8 cellular contexts compared by ENCODE assay signal in the genomic region with DNA sequence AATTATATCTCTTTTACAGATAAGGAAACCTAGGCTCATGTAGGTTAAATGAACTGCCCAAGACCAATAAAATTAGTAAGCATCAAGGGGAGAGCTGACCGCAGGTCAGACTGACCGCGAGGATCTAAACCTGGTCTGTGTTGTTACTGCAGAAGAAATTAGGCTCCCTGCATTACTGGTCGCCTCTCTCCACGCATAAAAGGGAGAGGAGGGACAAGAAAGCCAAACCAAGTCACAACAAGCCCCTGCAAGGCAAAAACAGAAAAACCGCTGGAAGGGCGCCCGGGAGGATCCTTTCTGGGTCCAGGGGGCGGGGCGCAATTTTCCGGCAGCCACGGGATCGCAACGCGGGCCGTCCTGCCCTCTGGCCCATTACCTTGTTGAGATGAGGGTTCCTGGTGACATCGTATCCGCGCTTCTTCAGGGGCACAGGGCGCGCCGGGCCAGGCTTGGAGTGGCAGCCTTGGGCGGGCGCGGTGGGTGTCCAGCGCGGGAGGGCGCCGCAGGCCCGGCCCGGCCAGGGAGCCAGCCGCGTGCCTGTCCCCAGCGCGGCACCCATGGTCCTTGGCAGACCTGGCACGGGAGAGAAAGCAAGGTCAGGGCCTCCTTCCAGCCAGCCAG. TPM values are rescaled to one million over a fixed set of nuclear protein-coding genes. Genes with fewer than 3 reads are reported as not detected.
DNase-seq lines count a peak whose midpoint lies in the region; ATAC-seq and TF ChIP-seq lines count a peak whose summit lies in the region.

No MANE protein-coding gene starts in this region.

- H3K18ac ChIP-seq in mesendoderm (ENCODE audit: low read length), result no peak overlapping the region

- POLR2A ChIA-PET in HCT116 (lab: Charles Lee), result no interaction called here

- ATAC-seq in HCT116 (peak; percentile 52), SK-N-SH treated with all-trans-retinoic acid at 6 μM for 48 hours (peak; percentile 58), HG03280 (IDR thresholded peaks at IDR 0.05; ENCODE audit: unreplicated experiment) (no peak)

- TF ChIP-seq RAD21 in HCT116 (IDR thresholded peaks at IDR 0.05; ENCODE audit: low read depth), result no peak

- intact Hi-C loops in Calu3 (cut with micrococcal nuclease; ENCODE audit: unreplicated experiment), result loop anchor here (2.0 to 5.0 kb wide), 2 partner anchors 71 to 129 kb away; a partner anchor contains a TSS
- intact Hi-C loops in HCT116 (cut with micrococcal nuclease), result no loop called here

- H3K27ac Mint-ChIP-seq in Calu3 (ENCODE audit: unreplicated experiment), result peak overlapping the region; percentile 66

- H3K27me3 ChIP-seq in HCT116 (ENCODE audit: insufficient read depth, low read length), result no peaks in the 10 kb centered on the region
- H3K27me3 ChIP-seq in endocrine pancreas (ENCODE audit: control insufficient read depth, insufficient read depth, low read length), result no peaks in the 10 kb centered on the region
- no peaks in the 10 kb centered on the region for H3K27me3 ChIP-seq in mesendoderm (ENCODE audit: insufficient read depth, low read length, poor library complexity)

- H3K36me3 ChIP-seq in HCT116 (ENCODE audit: control insufficient read depth in 1 of 2, insufficient read depth in 2 of 2, low read length in 2 of 2) (no peaks in the 10 kb centered on the region), endocrine pancreas (ENCODE audit: control insufficient read depth, insufficient read depth, low read length) (no peaks in the 10 kb centered on the region), mesendoderm (ENCODE audit: control insufficient read depth, insufficient read depth, low read length) (no peaks in the 10 kb centered on the region)

- H4K5ac ChIP-seq in mesendoderm (ENCODE audit: low read length), result no peak overlapping the region

- H4K8ac ChIP-seq in mesendoderm (ENCODE audit: low read depth, low read length), result no peak overlapping the region

- H2BK5ac ChIP-seq in mesendoderm (ENCODE audit: low read length), result no peak overlapping the region

- H3K9me2 ChIP-seq in HCT116 (ENCODE audit: insufficient read depth), result no peaks in the 10 kb centered on the region

- H3K9ac ChIP-seq in HCT116 (ENCODE audit: low read length) (peak overlapping the region; percentile 29; the same call in 1 of the 2 replicates), endocrine pancreas (ENCODE audit: control insufficient read depth, insufficient read depth, low read length) (peak overlapping the region; percentile 93), mesendoderm (ENCODE audit: low read length) (peak overlapping the region; percentile 56)

- no peak overlapping the region for H2BK15ac ChIP-seq in mesendoderm (replicated peaks; ENCODE audit: low read depth)

- H3K4me1 ChIP-seq in HCT116 (ENCODE audit: control insufficient read depth in 1 of 2, insufficient read depth in 2 of 2, low read length in 2 of 2) (peaks cover 0 to 9% of the 10 kb centered on the region in 2 experiments; a peak in 3 of 4 replicates), endocrine pancreas (ENCODE audit: control insufficient read depth, insufficient read depth, low read length) (no peaks in the 10 kb centered on the region), mesendoderm (ENCODE audit: control insufficient read depth, low read depth, low read length) (peaks cover 2% of the 10 kb centered on the region)

- H2BK120ac ChIP-seq in mesendoderm (ENCODE audit: low read depth, low read length), result no peak overlapping the region

- no peak overlapping the region for H3K4ac ChIP-seq in mesendoderm (ENCODE audit: low read depth, low read length)

- H3K23ac ChIP-seq in mesendoderm (ENCODE audit: low read length), result no peak overlapping the region

- TF ChIP-seq POLR2A in HCT116 (IDR thresholded peaks at IDR 0.05; ENCODE audit: borderline replicate concordance, extremely low read depth, insufficient read depth, insufficient read length), result no peak

- H2AFZ ChIP-seq in HCT116 (ENCODE audit: low read depth, low read length, poor library complexity, severe bottlenecking), result peak overlapping the region; percentile 96

- TF ChIP-seq CTCF in Calu3 (IDR thresholded peaks at IDR 0.05; ENCODE audit: unreplicated experiment) (no peak), HCT116 (IDR thresholded peaks at IDR 0.05 in 2 of 3, conservative IDR thresholded peaks at IDR 0.05 in 1 of 3; ENCODE audit: borderline replicate concordance in 1 of 3, insufficient read depth in 1 of 3, low read depth in 2 of 3, low read length in 2 of 3) (no peak)

- no peaks in the 10 kb centered on the region for H3K79me1 ChIP-seq in mesendoderm (ENCODE audit: low read length)

- peaks cover 33% of the 10 kb centered on the region for H3K4me1 Mint-ChIP-seq in Calu3 (ENCODE audit: low read depth, unreplicated experiment)

- no peaks in the 10 kb centered on the region for H3K27me3 Mint-ChIP-seq in Calu3 (ENCODE audit: unreplicated experiment)

- peak overlapping the region; percentile 67 for H3K4me2 ChIP-seq in HCT116 (ENCODE audit: low read length)
- H3K4me2 ChIP-seq in mesendoderm (ENCODE audit: low read length), result peak overlapping the region; percentile 77

- CTCF ChIA-PET in Calu3 (lab: Charles Lee), result no interaction called here
- CTCF ChIA-PET in HCT116 (lab: Charles Lee), result no interaction called here

- H3K79me2 ChIP-seq in HCT116 (ENCODE audit: insufficient read depth, low read length) (no peaks in the 10 kb centered on the region), mesendoderm (ENCODE audit: control insufficient read depth, insufficient read depth, low read length) (no peaks in the 10 kb centered on the region)

- H4K20me1 ChIP-seq in HCT116 (ENCODE audit: insufficient read depth), result no peaks in the 10 kb centered on the region

- RAD21 ChIA-PET in HCT116 (lab: Charles Lee; ENCODE audit: low non-redundant PET in 1 of 2, low total read pairs in 2 of 2, uncharacterized antibody in 2 of 2, unreplicated experiment in 2 of 2), result interaction anchor here in 1 of 2 experiments (0.6 kb wide), 1 partner anchor 24 kb away, joined by 3 read pairs; no protein-coding TSS in a partner anchor

- peaks cover 26% of the 10 kb centered on the region for H3K36me3 Mint-ChIP-seq in Calu3 (ENCODE audit: insufficient read depth, unreplicated experiment)

- DNase-seq in Calu3 (no peak), HCT116 (ENCODE audit: low read depth, low spot score) (no peak), mesendoderm (no peak), substantia nigra (lab: John Stamatoyannopoulos, UW) (peak in 37 of 49 donors; percentile 5 to 90 (median 36)), GDM1 (lab: John Stamatoyannopoulos, UW) (no peak)

- H3K9me3 ChIP-seq in HCT116 (ENCODE audit: control insufficient read depth in 1 of 2, insufficient read depth in 1 of 2, low read depth in 1 of 2, low read length in 2 of 2), result no peaks in the 10 kb centered on the region
- H3K9me3 ChIP-seq in endocrine pancreas (ENCODE audit: control insufficient read depth, low read length), result no peaks in the 10 kb centered on the region

- no peak overlapping the region for H2AK5ac ChIP-seq in mesendoderm (ENCODE audit: low read length)

- H3K4me3 ChIP-seq in HCT116 (replicated peaks in 1 of 2; ENCODE audit: low read depth in 1 of 2, low read length in 2 of 2), result peak overlapping the region; percentile 28 to 47
- H3K4me3 ChIP-seq in endocrine pancreas (ENCODE audit: control insufficient read depth, insufficient read depth, low read length), result peak overlapping the region; percentile 94
- no peak overlapping the region for H3K4me3 ChIP-seq in mesendoderm (ENCODE audit: low read length)

- no CpG with 5 or more reads among the region's 36 CpGs for WGBS in mesendoderm (ENCODE audit: extremely low coverage, insufficient coverage, low lambda C conversion rate)

- peak overlapping the region; percentile 77 for H3K56ac ChIP-seq in mesendoderm (ENCODE audit: low read length)

- BruUV-seq in Calu3 (replicated peaks; lab: Mats Ljungman, UMichigan), result no TSS peak
- BruUV-seq in HCT116 (replicated peaks; lab: Mats Ljungman, UMichigan), result no TSS peak

- peak overlapping the region; percentile 85 for H3K4me3 Mint-ChIP-seq in Calu3 (ENCODE audit: low read depth, unreplicated experiment)

- no peak overlapping the region; the same call in 1 of the 2 replicates for H3K27ac ChIP-seq in HCT116 (ENCODE audit: low read depth, low read length)
- no peak overlapping the region for H3K27ac ChIP-seq in mesendoderm (ENCODE audit: low read depth, low read length)
- peak overlapping the region; percentile 20 for H3K27ac ChIP-seq in substantia nigra (ENCODE audit: low read depth, low read length, poor library complexity, severe bottlenecking)

- H3K9me3 Mint-ChIP-seq in Calu3 (ENCODE audit: low read depth, unreplicated experiment), result no peaks in the 10 kb centered on the region

TF ChIP-seq in HCT116, 20 proteins besides CTCF, POLR2A, EP300 and RAD21:
- TF ChIP-seq, protein P1, sequence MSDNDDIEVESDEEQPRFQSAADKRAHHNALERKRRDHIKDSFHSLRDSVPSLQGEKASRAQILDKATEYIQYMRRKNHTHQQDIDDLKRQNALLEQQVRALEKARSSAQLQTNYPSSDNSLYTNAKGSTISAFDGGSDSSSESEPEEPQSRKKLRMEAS (IDR thresholded peaks at IDR 0.05), result no peak
- TF ChIP-seq SIN3A (IDR thresholded peaks at IDR 0.05; ENCODE audit: low read depth) (no peak), EZH2 (IDR thresholded peaks at IDR 0.05) (no peak), ZFX (IDR thresholded peaks at IDR 0.05) (peak; percentile 15; the same call in 1 of the 2 replicates)

TF ChIP-seq in SK-N-SH treated with all-trans-retinoic acid at 6 μM for 48 hours, 23 proteins besides CTCF, POLR2A, EP300 and RAD21 (continues in another document):
- TF ChIP-seq, protein P2, sequence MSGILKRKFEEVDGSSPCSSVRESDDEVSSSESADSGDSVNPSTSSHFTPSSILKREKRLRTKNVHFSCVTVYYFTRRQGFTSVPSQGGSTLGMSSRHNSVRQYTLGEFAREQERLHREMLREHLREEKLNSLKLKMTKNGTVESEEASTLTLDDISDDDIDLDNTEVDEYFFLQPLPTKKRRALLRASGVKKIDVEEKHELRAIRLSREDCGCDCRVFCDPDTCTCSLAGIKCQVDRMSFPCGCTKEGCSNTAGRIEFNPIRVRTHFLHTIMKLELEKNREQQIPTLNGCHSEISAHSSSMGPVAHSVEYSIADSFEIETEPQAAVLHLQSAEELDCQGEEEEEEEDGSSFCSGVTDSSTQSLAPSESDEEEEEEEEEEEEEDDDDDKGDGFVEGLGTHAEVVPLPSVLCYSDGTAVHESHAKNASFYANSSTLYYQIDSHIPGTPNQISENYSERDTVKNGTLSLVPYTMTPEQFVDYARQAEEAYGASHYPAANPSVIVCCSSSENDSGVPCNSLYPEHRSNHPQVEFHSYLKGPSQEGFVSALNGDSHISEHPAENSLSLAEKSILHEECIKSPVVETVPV (CRISPR knock-in tag; IDR thresholded peaks at IDR 0.05), result no peak
- TF ChIP-seq ZC3H10 (CRISPR knock-in tag; IDR thresholded peaks at IDR 0.05) (no peak), CSDC2 (CRISPR knock-in tag; IDR thresholded peaks at IDR 0.05) (no peak), ISL1 (CRISPR knock-in tag; IDR thresholded peaks at IDR 0.05) (no peak), TCF4 (CRISPR knock-in tag; IDR thresholded peaks at IDR 0.05; ENCODE audit: borderline replicate concordance) (no peak), ARNTL (CRISPR knock-in tag; IDR thresholded peaks at IDR 0.05; ENCODE audit: borderline replicate concordance, low read depth) (no peak)

RNA-seq across cellular contexts. Expression of a gene that starts 0.9 kb away (rescaled TPM):
- total RNA-seq in Calu3 (2022) (13.3 and 14.2 TPM in 2 replicates), HCT116 (2021; ENCODE audit: unreplicated experiment) (0.30 TPM)
- 0.10 and 0.11 TPM in 2 replicates for polyA plus RNA-seq in HCT116 (2012)
- polyA plus RNA-seq in mesendoderm (2013, experiment 1 of 2), result 1.3 TPM
- polyA plus RNA-seq in mesendoderm (2013, experiment 2 of 2), result 1.2 TPM

Comparison
In these comparisons a context has a peak if more than half of its experiments do, and no peak if none do; other contexts are left out.
1. DNase-seq: peak in substantia nigra (37 of 49); none in Calu3 (single experiment), HCT116 (single experiment), mesendoderm (single experiment) and GDM1 (single experiment).
2. H3K9ac ChIP-seq: peak in every context shown above with its lines; median percentile 93 in endocrine pancreas; 56 in mesendoderm; 29 in HCT116.
3. RNA of a gene that starts 0.9 kb away (total RNA-seq): 13.3 to 14.2 TPM in Calu3; 0.30 TPM in HCT116 (single experiment); every median in the first group is over 10 times any median in the second.